In genomic region chr2:215982465-215982875, GRCh38 we compare ENCODE assay signal across 1 cellular context.
TF ChIP-seq lines count a peak whose summit lies in the region.

No MANE protein-coding gene starts in this region.

TF ChIP-seq in HepG2, 621 proteins besides CTCF, POLR2A, EP300 and RAD21 (continued from another document and continues in another):
- TF ChIP-seq FOXC1 (CRISPR knock-in tag; IDR thresholded peaks at IDR 0.05; ENCODE audit: borderline replicate concordance), result no peak
- no peak for TF ChIP-seq ZNF766 (CRISPR knock-in tag; IDR thresholded peaks at IDR 0.05; ENCODE audit: borderline replicate concordance)
- TF ChIP-seq FOXP1 (IDR thresholded peaks at IDR 0.05), result no peak
- TF ChIP-seq FOXP1 (CRISPR knock-in tag; IDR thresholded peaks at IDR 0.05), result peak; percentile 59; the same call in 1 of the 2 replicates
- no peak for TF ChIP-seq ZC3H13 (CRISPR knock-in tag; IDR thresholded peaks at IDR 0.05)
- TF ChIP-seq, protein P1, sequence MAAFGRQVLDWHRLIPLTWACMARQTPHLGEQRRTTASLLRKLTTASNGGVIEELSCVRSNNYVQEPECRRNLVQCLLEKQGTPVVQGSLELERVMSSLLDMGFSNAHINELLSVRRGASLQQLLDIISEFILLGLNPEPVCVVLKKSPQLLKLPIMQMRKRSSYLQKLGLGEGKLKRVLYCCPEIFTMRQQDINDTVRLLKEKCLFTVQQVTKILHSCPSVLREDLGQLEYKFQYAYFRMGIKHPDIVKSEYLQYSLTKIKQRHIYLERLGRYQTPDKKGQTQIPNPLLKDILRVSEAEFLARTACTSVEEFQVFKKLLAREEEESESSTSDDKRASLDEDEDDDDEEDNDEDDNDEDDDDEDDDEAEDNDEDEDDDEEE (CRISPR knock-in tag; IDR thresholded peaks at IDR 0.05), result no peak
- TF ChIP-seq TBX3 (IDR thresholded peaks at IDR 0.05; ENCODE audit: borderline replicate concordance), result peak; percentile 17; the same call in 1 of the 2 replicates
- TF ChIP-seq, protein P2, sequence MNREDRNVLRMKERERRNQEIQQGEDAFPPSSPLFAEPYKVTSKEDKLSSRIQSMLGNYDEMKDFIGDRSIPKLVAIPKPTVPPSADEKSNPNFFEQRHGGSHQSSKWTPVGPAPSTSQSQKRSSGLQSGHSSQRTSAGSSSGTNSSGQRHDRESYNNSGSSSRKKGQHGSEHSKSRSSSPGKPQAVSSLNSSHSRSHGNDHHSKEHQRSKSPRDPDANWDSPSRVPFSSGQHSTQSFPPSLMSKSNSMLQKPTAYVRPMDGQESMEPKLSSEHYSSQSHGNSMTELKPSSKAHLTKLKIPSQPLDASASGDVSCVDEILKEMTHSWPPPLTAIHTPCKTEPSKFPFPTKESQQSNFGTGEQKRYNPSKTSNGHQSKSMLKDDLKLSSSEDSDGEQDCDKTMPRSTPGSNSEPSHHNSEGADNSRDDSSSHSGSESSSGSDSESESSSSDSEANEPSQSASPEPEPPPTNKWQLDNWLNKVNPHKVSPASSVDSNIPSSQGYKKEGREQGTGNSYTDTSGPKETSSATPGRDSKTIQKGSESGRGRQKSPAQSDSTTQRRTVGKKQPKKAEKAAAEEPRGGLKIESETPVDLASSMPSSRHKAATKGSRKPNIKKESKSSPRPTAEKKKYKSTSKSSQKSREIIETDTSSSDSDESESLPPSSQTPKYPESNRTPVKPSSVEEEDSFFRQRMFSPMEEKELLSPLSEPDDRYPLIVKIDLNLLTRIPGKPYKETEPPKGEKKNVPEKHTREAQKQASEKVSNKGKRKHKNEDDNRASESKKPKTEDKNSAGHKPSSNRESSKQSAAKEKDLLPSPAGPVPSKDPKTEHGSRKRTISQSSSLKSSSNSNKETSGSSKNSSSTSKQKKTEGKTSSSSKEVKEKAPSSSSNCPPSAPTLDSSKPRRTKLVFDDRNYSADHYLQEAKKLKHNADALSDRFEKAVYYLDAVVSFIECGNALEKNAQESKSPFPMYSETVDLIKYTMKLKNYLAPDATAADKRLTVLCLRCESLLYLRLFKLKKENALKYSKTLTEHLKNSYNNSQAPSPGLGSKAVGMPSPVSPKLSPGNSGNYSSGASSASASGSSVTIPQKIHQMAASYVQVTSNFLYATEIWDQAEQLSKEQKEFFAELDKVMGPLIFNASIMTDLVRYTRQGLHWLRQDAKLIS (CRISPR knock-in tag; IDR thresholded peaks at IDR 0.05), result no peak
- TF ChIP-seq HHEX (CRISPR knock-in tag; IDR thresholded peaks at IDR 0.05), result no peak
- peak; percentile 58 for TF ChIP-seq ZGPAT (CRISPR knock-in tag; IDR thresholded peaks at IDR 0.05)
- peak; percentile 69; the same call in 1 of the 2 replicates for TF ChIP-seq MIER2 (CRISPR knock-in tag; IDR thresholded peaks at IDR 0.05)
- TF ChIP-seq YY1 (IDR thresholded peaks at IDR 0.05; ENCODE audit: insufficient read depth, insufficient replicate concordance, low read depth, low read length), result no peak
- peak; percentile 90 for TF ChIP-seq FOXA1 (IDR thresholded peaks at IDR 0.05)
- peak; percentile 95 for TF ChIP-seq FOXA1 (CRISPR knock-in tag; IDR thresholded peaks at IDR 0.05)
- peak; percentile 82; the same call in 1 of the 2 replicates for TF ChIP-seq ELF3 (CRISPR knock-in tag; IDR thresholded peaks at IDR 0.05)
- peak; percentile 35; the same call in 1 of the 2 replicates for TF ChIP-seq BHLHE40 (IDR thresholded peaks at IDR 0.05; ENCODE audit: low read length)
- TF ChIP-seq, protein P3, sequence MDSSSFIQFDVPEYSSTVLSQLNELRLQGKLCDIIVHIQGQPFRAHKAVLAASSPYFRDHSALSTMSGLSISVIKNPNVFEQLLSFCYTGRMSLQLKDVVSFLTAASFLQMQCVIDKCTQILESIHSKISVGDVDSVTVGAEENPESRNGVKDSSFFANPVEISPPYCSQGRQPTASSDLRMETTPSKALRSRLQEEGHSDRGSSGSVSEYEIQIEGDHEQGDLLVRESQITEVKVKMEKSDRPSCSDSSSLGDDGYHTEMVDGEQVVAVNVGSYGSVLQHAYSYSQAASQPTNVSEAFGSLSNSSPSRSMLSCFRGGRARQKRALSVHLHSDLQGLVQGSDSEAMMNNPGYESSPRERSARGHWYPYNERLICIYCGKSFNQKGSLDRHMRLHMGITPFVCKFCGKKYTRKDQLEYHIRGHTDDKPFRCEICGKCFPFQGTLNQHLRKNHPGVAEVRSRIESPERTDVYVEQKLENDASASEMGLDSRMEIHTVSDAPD (CRISPR knock-in tag; IDR thresholded peaks at IDR 0.05), result peak; percentile 61; the same call in 1 of the 2 replicates
- no peak for TF ChIP-seq KLF11 (CRISPR knock-in tag; IDR thresholded peaks at IDR 0.05)
- TF ChIP-seq FOSL2 (CRISPR knock-in tag; IDR thresholded peaks at IDR 0.05), result peak; percentile 99
- TF ChIP-seq ZNF20 (CRISPR knock-in tag; IDR thresholded peaks at IDR 0.05), result no peak
- no peak for TF ChIP-seq JARID2 (CRISPR knock-in tag; IDR thresholded peaks at IDR 0.05; ENCODE audit: insufficient replicate concordance)
- no peak for TF ChIP-seq SCMH1 (CRISPR knock-in tag; IDR thresholded peaks at IDR 0.05; ENCODE audit: borderline replicate concordance)
- TF ChIP-seq ZNF44 (CRISPR knock-in tag; IDR thresholded peaks at IDR 0.05), result no peak
- no peak for TF ChIP-seq ZNF333 (CRISPR knock-in tag; IDR thresholded peaks at IDR 0.05; ENCODE audit: borderline replicate concordance)
- TF ChIP-seq, protein P4, sequence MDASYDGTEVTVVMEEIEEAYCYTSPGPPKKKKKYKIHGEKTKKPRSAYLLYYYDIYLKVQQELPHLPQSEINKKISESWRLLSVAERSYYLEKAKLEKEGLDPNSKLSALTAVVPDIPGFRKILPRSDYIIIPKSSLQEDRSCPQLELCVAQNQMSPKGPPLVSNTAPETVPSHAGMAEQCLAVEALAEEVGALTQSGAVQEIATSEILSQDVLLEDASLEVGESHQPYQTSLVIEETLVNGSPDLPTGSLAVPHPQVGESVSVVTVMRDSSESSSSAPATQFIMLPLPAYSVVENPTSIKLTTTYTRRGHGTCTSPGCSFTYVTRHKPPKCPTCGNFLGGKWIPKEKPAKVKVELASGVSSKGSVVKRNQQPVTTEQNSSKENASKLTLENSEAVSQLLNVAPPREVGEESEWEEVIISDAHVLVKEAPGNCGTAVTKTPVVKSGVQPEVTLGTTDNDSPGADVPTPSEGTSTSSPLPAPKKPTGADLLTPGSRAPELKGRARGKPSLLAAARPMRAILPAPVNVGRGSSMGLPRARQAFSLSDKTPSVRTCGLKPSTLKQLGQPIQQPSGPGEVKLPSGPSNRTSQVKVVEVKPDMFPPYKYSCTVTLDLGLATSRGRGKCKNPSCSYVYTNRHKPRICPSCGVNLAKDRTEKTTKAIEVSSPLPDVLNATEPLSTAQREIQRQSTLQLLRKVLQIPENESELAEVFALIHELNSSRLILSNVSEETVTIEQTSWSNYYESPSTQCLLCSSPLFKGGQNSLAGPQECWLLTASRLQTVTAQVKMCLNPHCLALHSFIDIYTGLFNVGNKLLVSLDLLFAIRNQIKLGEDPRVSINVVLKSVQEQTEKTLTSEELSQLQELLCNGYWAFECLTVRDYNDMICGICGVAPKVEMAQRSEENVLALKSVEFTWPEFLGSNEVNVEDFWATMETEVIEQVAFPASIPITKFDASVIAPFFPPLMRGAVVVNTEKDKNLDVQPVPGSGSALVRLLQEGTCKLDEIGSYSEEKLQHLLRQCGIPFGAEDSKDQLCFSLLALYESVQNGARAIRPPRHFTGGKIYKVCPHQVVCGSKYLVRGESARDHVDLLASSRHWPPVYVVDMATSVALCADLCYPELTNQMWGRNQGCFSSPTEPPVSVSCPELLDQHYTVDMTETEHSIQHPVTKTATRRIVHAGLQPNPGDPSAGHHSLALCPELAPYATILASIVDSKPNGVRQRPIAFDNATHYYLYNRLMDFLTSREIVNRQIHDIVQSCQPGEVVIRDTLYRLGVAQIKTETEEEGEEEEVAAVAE (CRISPR knock-in tag; IDR thresholded peaks at IDR 0.05; ENCODE audit: borderline replicate concordance), result 0 out of 2 replicates have a peak, but pooled peaks have one; percentile 29
- peak; percentile 57; the same call in 1 of the 2 replicates for TF ChIP-seq JUNB (CRISPR knock-in tag; IDR thresholded peaks at IDR 0.05; ENCODE audit: borderline replicate concordance)
- no peak for TF ChIP-seq ZNF605 (CRISPR knock-in tag; IDR thresholded peaks at IDR 0.05)
- no peak for TF ChIP-seq ZSCAN22 (CRISPR knock-in tag; IDR thresholded peaks at IDR 0.05)
- TF ChIP-seq FOXK2 (IDR thresholded peaks at IDR 0.05), result no peak
- no peak for TF ChIP-seq ARNT (IDR thresholded peaks at IDR 0.05)
- TF ChIP-seq SMYD3 (CRISPR knock-in tag; IDR thresholded peaks at IDR 0.05), result peak; percentile 61; the same call in 1 of the 2 replicates
- TF ChIP-seq TBX2 (CRISPR knock-in tag; IDR thresholded peaks at IDR 0.05; ENCODE audit: borderline replicate concordance), result peak; percentile 54
- TF ChIP-seq RXRB (CRISPR knock-in tag; IDR thresholded peaks at IDR 0.05; ENCODE audit: borderline replicate concordance), result peak; percentile 62; the same call in 1 of the 2 replicates
- no peak for TF ChIP-seq NCOA5 (CRISPR knock-in tag; IDR thresholded peaks at IDR 0.05)
- TF ChIP-seq ZSCAN30 (CRISPR knock-in tag; IDR thresholded peaks at IDR 0.05), result no peak
- no peak for TF ChIP-seq ZNF879 (CRISPR knock-in tag; IDR thresholded peaks at IDR 0.05)
- TF ChIP-seq ZNF496 (CRISPR knock-in tag; IDR thresholded peaks at IDR 0.05; ENCODE audit: insufficient replicate concordance), result no peak
- peak; percentile 18; the same call in 1 of the 2 replicates for TF ChIP-seq IRF2 (CRISPR knock-in tag; IDR thresholded peaks at IDR 0.05)
- TF ChIP-seq, protein P5, sequence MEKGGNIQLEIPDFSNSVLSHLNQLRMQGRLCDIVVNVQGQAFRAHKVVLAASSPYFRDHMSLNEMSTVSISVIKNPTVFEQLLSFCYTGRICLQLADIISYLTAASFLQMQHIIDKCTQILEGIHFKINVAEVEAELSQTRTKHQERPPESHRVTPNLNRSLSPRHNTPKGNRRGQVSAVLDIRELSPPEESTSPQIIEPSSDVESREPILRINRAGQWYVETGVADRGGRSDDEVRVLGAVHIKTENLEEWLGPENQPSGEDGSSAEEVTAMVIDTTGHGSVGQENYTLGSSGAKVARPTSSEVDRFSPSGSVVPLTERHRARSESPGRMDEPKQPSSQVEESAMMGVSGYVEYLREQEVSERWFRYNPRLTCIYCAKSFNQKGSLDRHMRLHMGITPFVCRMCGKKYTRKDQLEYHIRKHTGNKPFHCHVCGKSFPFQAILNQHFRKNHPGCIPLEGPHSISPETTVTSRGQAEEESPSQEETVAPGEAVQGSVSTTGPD (CRISPR knock-in tag; IDR thresholded peaks at IDR 0.05), result no peak
- TF ChIP-seq RCOR2 (CRISPR knock-in tag; IDR thresholded peaks at IDR 0.05), result peak; percentile 84
- peak; percentile 69 for TF ChIP-seq TARDBP (CRISPR knock-in tag; IDR thresholded peaks at IDR 0.05)
- TF ChIP-seq ZNF567 (CRISPR knock-in tag; IDR thresholded peaks at IDR 0.05; ENCODE audit: borderline replicate concordance), result no peak
- no peak for TF ChIP-seq BRD4 (CRISPR knock-in tag; IDR thresholded peaks at IDR 0.05)
- no peak; the same call in 1 of the 2 replicates for TF ChIP-seq ZNF614 (CRISPR knock-in tag; IDR thresholded peaks at IDR 0.05; ENCODE audit: borderline replicate concordance)
- no peak for TF ChIP-seq RARG (CRISPR knock-in tag; IDR thresholded peaks at IDR 0.05; ENCODE audit: low read depth)
- no peak for TF ChIP-seq TAF15 (IDR thresholded peaks at IDR 0.05; ENCODE audit: low read depth, low read length, poor library complexity, severe bottlenecking)
- no peak for TF ChIP-seq ZNF749 (CRISPR knock-in tag; IDR thresholded peaks at IDR 0.05; ENCODE audit: borderline replicate concordance)
- TF ChIP-seq MXD4 (CRISPR knock-in tag; IDR thresholded peaks at IDR 0.05), result 0 out of 2 replicates have a peak, but pooled peaks have one; percentile 30
